In genomic region chr1:154973344-154974085, GRCh38 we compare ENCODE assay signal across 1 cellular context.
TF ChIP-seq lines count a peak whose summit lies in the region.

No MANE protein-coding gene starts in this region.

TF ChIP-seq in HepG2, 621 proteins besides CTCF, POLR2A, EP300 and RAD21 (continued from another document and continues in another):
- TF ChIP-seq ETS1 (CRISPR knock-in tag; IDR thresholded peaks at IDR 0.05) = no peak
- no peak for TF ChIP-seq ZNF234 (CRISPR knock-in tag; conservative IDR thresholded peaks at IDR 0.05)
- no peak for TF ChIP-seq HOXD1 (CRISPR knock-in tag; IDR thresholded peaks at IDR 0.05)
- no peak for TF ChIP-seq ZNF251 (CRISPR knock-in tag; IDR thresholded peaks at IDR 0.05)
- no peak for TF ChIP-seq ZSCAN21 (CRISPR knock-in tag; IDR thresholded peaks at IDR 0.05; ENCODE audit: borderline replicate concordance)
- no peak for TF ChIP-seq GLI4 (CRISPR knock-in tag; IDR thresholded peaks at IDR 0.05; ENCODE audit: borderline replicate concordance)
- no peak for TF ChIP-seq GTF2F1 (IDR thresholded peaks at IDR 0.05; ENCODE audit: low read length)
- TF ChIP-seq CEBPZ (IDR thresholded peaks at IDR 0.05; ENCODE audit: low read length) = no peak
- no peak for TF ChIP-seq ZSCAN20 (CRISPR knock-in tag; IDR thresholded peaks at IDR 0.05; ENCODE audit: borderline replicate concordance)
- no peak for TF ChIP-seq NPAS2 (CRISPR knock-in tag; IDR thresholded peaks at IDR 0.05; ENCODE audit: borderline replicate concordance)
- no peak for TF ChIP-seq ZNF660 (CRISPR knock-in tag; IDR thresholded peaks at IDR 0.05; ENCODE audit: borderline replicate concordance, low read depth)
- no peak for TF ChIP-seq ZNF282 (IDR thresholded peaks at IDR 0.05; ENCODE audit: partially characterized antibody)
- no peak for TF ChIP-seq HDAC6 (IDR thresholded peaks at IDR 0.05; ENCODE audit: low read depth, low read length)
- no peak for TF ChIP-seq JUND (CRISPR knock-in tag; IDR thresholded peaks at IDR 0.05)
- TF ChIP-seq KDM2A (CRISPR knock-in tag; IDR thresholded peaks at IDR 0.05; ENCODE audit: borderline replicate concordance, low read depth) = no peak
- TF ChIP-seq HMGXB3 (CRISPR knock-in tag; IDR thresholded peaks at IDR 0.05; ENCODE audit: borderline replicate concordance) = no peak
- 0 out of 2 replicates have a peak, but pooled peaks have one; percentile 25 for TF ChIP-seq HES4 (CRISPR knock-in tag; IDR thresholded peaks at IDR 0.05; ENCODE audit: borderline replicate concordance)
- no peak for TF ChIP-seq ZNF124 (CRISPR knock-in tag; IDR thresholded peaks at IDR 0.05)
- TF ChIP-seq, protein P1, sequence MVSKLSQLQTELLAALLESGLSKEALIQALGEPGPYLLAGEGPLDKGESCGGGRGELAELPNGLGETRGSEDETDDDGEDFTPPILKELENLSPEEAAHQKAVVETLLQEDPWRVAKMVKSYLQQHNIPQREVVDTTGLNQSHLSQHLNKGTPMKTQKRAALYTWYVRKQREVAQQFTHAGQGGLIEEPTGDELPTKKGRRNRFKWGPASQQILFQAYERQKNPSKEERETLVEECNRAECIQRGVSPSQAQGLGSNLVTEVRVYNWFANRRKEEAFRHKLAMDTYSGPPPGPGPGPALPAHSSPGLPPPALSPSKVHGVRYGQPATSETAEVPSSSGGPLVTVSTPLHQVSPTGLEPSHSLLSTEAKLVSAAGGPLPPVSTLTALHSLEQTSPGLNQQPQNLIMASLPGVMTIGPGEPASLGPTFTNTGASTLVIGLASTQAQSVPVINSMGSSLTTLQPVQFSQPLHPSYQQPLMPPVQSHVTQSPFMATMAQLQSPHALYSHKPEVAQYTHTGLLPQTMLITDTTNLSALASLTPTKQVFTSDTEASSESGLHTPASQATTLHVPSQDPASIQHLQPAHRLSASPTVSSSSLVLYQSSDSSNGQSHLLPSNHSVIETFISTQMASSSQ (IDR thresholded peaks at IDR 0.05; ENCODE audit: low read depth) = no peak
- TF ChIP-seq, protein P1 (CRISPR knock-in tag; IDR thresholded peaks at IDR 0.05; ENCODE audit: borderline replicate concordance) = 0 out of 2 replicates have a peak, but pooled peaks have one; percentile 20
- TF ChIP-seq GZF1 (CRISPR knock-in tag; IDR thresholded peaks at IDR 0.05) = no peak
- TF ChIP-seq RFX3 (CRISPR knock-in tag; IDR thresholded peaks at IDR 0.05) = no peak
- TF ChIP-seq ZNF263 (CRISPR knock-in tag; IDR thresholded peaks at IDR 0.05) = no peak
- no peak for TF ChIP-seq MAFK (conservative IDR thresholded peaks at IDR 0.05 in 1 of 2, IDR thresholded peaks at IDR 0.05 in 1 of 2; ENCODE audit: low read length in 2 of 2)
- no peak for TF ChIP-seq JDP2 (CRISPR knock-in tag; IDR thresholded peaks at IDR 0.05; ENCODE audit: borderline replicate concordance)
- no peak for TF ChIP-seq KLF15 (CRISPR knock-in tag; IDR thresholded peaks at IDR 0.05; ENCODE audit: borderline replicate concordance)
- TF ChIP-seq GATAD2A (CRISPR knock-in tag; IDR thresholded peaks at IDR 0.05) = 0 out of 2 replicates have a peak, but pooled peaks have one; percentile 11
- no peak; the same call in 1 of the 2 replicates for TF ChIP-seq SIX1 (CRISPR knock-in tag; IDR thresholded peaks at IDR 0.05; ENCODE audit: borderline replicate concordance)
- TF ChIP-seq MED1 (CRISPR knock-in tag; IDR thresholded peaks at IDR 0.05) = peak; percentile 57; the same call in 1 of the 2 replicates
- no peak for TF ChIP-seq KLF13 (CRISPR knock-in tag; IDR thresholded peaks at IDR 0.05)
- TF ChIP-seq ZNF350 (CRISPR knock-in tag; IDR thresholded peaks at IDR 0.05; ENCODE audit: borderline replicate concordance, low read depth) = no peak
- TF ChIP-seq ARNT2 (CRISPR knock-in tag; IDR thresholded peaks at IDR 0.05; ENCODE audit: low read depth) = no peak
- TF ChIP-seq SMAD9 (CRISPR knock-in tag; IDR thresholded peaks at IDR 0.05) = no peak
- TF ChIP-seq ZNF18 (CRISPR knock-in tag; IDR thresholded peaks at IDR 0.05; ENCODE audit: insufficient replicate concordance) = no peak
- no peak for TF ChIP-seq HNRNPK (IDR thresholded peaks at IDR 0.05; ENCODE audit: low read depth, low read length, poor library complexity, severe bottlenecking)
- TF ChIP-seq POLR2G (IDR thresholded peaks at IDR 0.05; ENCODE audit: low read depth, low read length) = peak; percentile 85
- TF ChIP-seq ZFP1 (CRISPR knock-in tag; IDR thresholded peaks at IDR 0.05) = 0 out of 2 replicates have a peak, but pooled peaks have one; percentile 17
- no peak for TF ChIP-seq ZBTB2 (CRISPR knock-in tag; IDR thresholded peaks at IDR 0.05; ENCODE audit: low read depth)
- no peak for TF ChIP-seq ZNF367 (CRISPR knock-in tag; IDR thresholded peaks at IDR 0.05; ENCODE audit: borderline replicate concordance)
- TF ChIP-seq ZNF816 (CRISPR knock-in tag; IDR thresholded peaks at IDR 0.05; ENCODE audit: borderline replicate concordance) = peak; percentile 78
- TF ChIP-seq ZNF501 (CRISPR knock-in tag; IDR thresholded peaks at IDR 0.05) = peak; percentile 11; the same call in 1 of the 2 replicates
- TF ChIP-seq ZSCAN29 (CRISPR knock-in tag; conservative IDR thresholded peaks at IDR 0.05) = peak; percentile 90
- no peak for TF ChIP-seq MBNL3 (CRISPR knock-in tag; conservative IDR thresholded peaks at IDR 0.05)
- 0 out of 2 replicates have a peak, but pooled peaks have one; percentile 19 for TF ChIP-seq ZNF557 (CRISPR knock-in tag; IDR thresholded peaks at IDR 0.05)
- no peak for TF ChIP-seq GABPB1 (CRISPR knock-in tag; IDR thresholded peaks at IDR 0.05)
- TF ChIP-seq ZFP36 (IDR thresholded peaks at IDR 0.05; ENCODE audit: borderline replicate concordance, low read depth, low read length, partially characterized antibody) = no peak
- TF ChIP-seq ZBTB20 (CRISPR knock-in tag; IDR thresholded peaks at IDR 0.05; ENCODE audit: borderline replicate concordance, low read depth) = no peak
